ENCODE assay signal across 12 cellular contexts in the genomic region with DNA sequence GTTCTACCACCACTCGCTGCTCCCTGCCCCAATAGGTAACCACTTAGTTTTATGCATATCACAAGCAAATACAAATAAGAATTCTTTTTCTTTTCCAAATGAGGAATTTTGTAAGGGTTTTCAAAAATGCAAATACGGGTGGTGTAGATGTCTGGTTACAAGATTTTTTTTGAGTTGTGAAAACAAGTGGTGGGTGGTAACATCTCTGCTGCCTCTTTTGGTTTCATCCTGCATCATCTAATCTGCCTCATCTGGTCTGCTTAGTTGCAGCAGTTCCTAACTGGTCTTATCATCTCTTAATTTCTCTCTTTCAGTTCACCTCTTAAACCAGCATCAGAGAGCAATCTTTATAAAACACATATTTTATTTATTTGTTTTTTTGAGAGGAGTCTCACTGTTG.
DNase-seq lines count a peak whose midpoint lies in the region; ATAC-seq and TF ChIP-seq lines count a peak whose summit lies in the region.
"Had no signal": no experiment of that assay in that cellular context is flagged by ENCODE, and none has a peak within 500 bp of the region (broad histone marks: within the 10 kb centered on the region; RNA-seq: fewer than 3 reads in every experiment).

No MANE protein-coding gene starts in this region.

- H3K79me2 ChIP-seq in Loucy (ENCODE audit: insufficient read depth, low read length), result peaks cover 95% of the 10 kb centered on the region

- H3K27ac Mint-ChIP-seq in activated naive CD4-positive, alpha-beta T cell treated with anti-CD3 and anti-CD28 coated beads, Interleukin-2, amount 50 U/mL, for 24 hours, result peak overlapping the region; percentile 81
- H3K27ac Mint-ChIP-seq in stimulated activated memory B cell treated with anti-CD40 and anti-IgM and Interleukin-4, amounts not matched to agents 10 μg/mL and 1 μg/mL and 100 μg/mL, for 72 hours, result peak overlapping the region; percentile 88

- H3K4me1 Mint-ChIP-seq in activated naive CD4-positive, alpha-beta T cell treated with anti-CD3 and anti-CD28 coated beads, Interleukin-2, amount 50 U/mL, for 24 hours, result peaks cover 93% of the 10 kb centered on the region
- H3K4me1 Mint-ChIP-seq in stimulated activated memory B cell treated with anti-CD40 and anti-IgM and Interleukin-4, amounts not matched to agents 10 μg/mL and 1 μg/mL and 100 μg/mL, for 72 hours, result peaks cover 82% of the 10 kb centered on the region

- H3K9ac ChIP-seq in Loucy (ENCODE audit: low read depth, low read length, poor library complexity, severe bottlenecking), result peak overlapping the region; percentile 59

- peaks cover 27% of the 10 kb centered on the region for H4K20me1 ChIP-seq in Loucy (ENCODE audit: insufficient read depth, low read length, poor library complexity, severe bottlenecking)

- H3K4me1 ChIP-seq in Loucy (ENCODE audit: insufficient read depth, low read length, poor library complexity, severe bottlenecking), result peaks cover 67% of the 10 kb centered on the region

- H3K36me3 ChIP-seq in Loucy (ENCODE audit: insufficient read depth, low read length), result peaks cover 21% of the 10 kb centered on the region; the same call in 1 of the 2 replicates

- H2AFZ ChIP-seq in Loucy (ENCODE audit: low read length), result no peak overlapping the region

- H3K4me2 ChIP-seq in Loucy (ENCODE audit: low read depth, low read length, poor library complexity, severe bottlenecking), result peak overlapping the region; percentile 64

- no peaks in the 10 kb centered on the region for H3K9me3 Mint-ChIP-seq in activated naive CD4-positive, alpha-beta T cell treated with anti-CD3 and anti-CD28 coated beads, Interleukin-2, amount 50 U/mL, for 24 hours
- no peaks in the 10 kb centered on the region for H3K9me3 Mint-ChIP-seq in stimulated activated memory B cell treated with anti-CD40 and anti-IgM and Interleukin-4, amounts not matched to agents 10 μg/mL and 1 μg/mL and 100 μg/mL, for 72 hours

- no peaks in the 10 kb centered on the region for H3K27me3 Mint-ChIP-seq in activated naive CD4-positive, alpha-beta T cell treated with anti-CD3 and anti-CD28 coated beads, Interleukin-2, amount 50 U/mL, for 24 hours
- H3K27me3 Mint-ChIP-seq in stimulated activated memory B cell treated with anti-CD40 and anti-IgM and Interleukin-4, amounts not matched to agents 10 μg/mL and 1 μg/mL and 100 μg/mL, for 72 hours, result no peaks in the 10 kb centered on the region

- H3K4me3 Mint-ChIP-seq in activated naive CD4-positive, alpha-beta T cell treated with anti-CD3 and anti-CD28 coated beads, Interleukin-2, amount 50 U/mL, for 24 hours, result peak overlapping the region; percentile 60
- H3K4me3 Mint-ChIP-seq in stimulated activated memory B cell treated with anti-CD40 and anti-IgM and Interleukin-4, amounts not matched to agents 10 μg/mL and 1 μg/mL and 100 μg/mL, for 72 hours, result peak overlapping the region; percentile 60

- no peaks in the 10 kb centered on the region for H3K9me2 ChIP-seq in Loucy (replicated peaks; ENCODE audit: low read depth, low read length)

- no peak overlapping the region for H3K4me3 ChIP-seq in Loucy (ENCODE audit: low read length, poor library complexity, severe bottlenecking)
- H3K4me3 ChIP-seq: K562 had no signal

- H3K36me3 Mint-ChIP-seq in activated naive CD4-positive, alpha-beta T cell treated with anti-CD3 and anti-CD28 coated beads, Interleukin-2, amount 50 U/mL, for 24 hours, result peaks cover 43% of the 10 kb centered on the region
- H3K36me3 Mint-ChIP-seq in stimulated activated memory B cell treated with anti-CD40 and anti-IgM and Interleukin-4, amounts not matched to agents 10 μg/mL and 1 μg/mL and 100 μg/mL, for 72 hours, result peaks cover 69% of the 10 kb centered on the region

- no peak for TF ChIP-seq CTCF in Loucy (conservative IDR thresholded peaks at IDR 0.05; ENCODE audit: low read length)

- H3F3A ChIP-seq in Loucy (ENCODE audit: low read depth), result no peaks in the 10 kb centered on the region

- ATAC-seq in GM21825 (IDR thresholded peaks at IDR 0.05; ENCODE audit: unreplicated experiment), result peak; percentile 33
- ATAC-seq in stimulated activated memory B cell treated with anti-CD40 and anti-IgM and Interleukin-4, amounts not matched to agents 10 μg/mL and 1 μg/mL and 100 μg/mL, for 72 hours, result peak; percentile 43
- ATAC-seq: K562 had no signal

- no peaks in the 10 kb centered on the region for H3K27me3 ChIP-seq in Loucy (ENCODE audit: insufficient read depth, low read length, poor library complexity, severe bottlenecking)

- DNase-seq in activated naive CD4-positive, alpha-beta T cell treated with anti-CD3 and anti-CD28 coated beads, Interleukin-2, amount 50 U/mL, for 16 hours, result no peak
- DNase-seq in NCI-H187 (lab: John Stamatoyannopoulos, UW), result no peak
- DNase-seq in stimulated activated naive CD4-positive, alpha-beta T cell treated with Interleukin-2 at 50 U/mL for 16 hours (lab: John Stamatoyannopoulos, UW), result no peak
- no peak for DNase-seq in dedifferentiated amniotic fluid mesenchymal stem cell (ENCODE audit: extremely low spot score)
- DNase-seq: activated CD4-positive, alpha-beta T cell treated with anti-CD3 and anti-CD28 coated beads for 4 hours; glutamatergic neuron; stimulated activated CD4-positive, alpha-beta T cell treated with anti-CD3 and anti-CD28 coated beads, Interleukin-4, amount 100 ng/mL, for 4 hours had no signal

- H3K9me3 ChIP-seq in Loucy (ENCODE audit: insufficient read depth, low read depth, low read length), result no peaks in the 10 kb centered on the region
